Comparison of ENCODE assay signal across 26 cellular contexts in genomic region chr6:113187671-113188070, GRCh38.
"Had no signal": no experiment of that assay in that cellular context is flagged by ENCODE, and none has a peak within 500 bp of the region (broad histone marks: within the 10 kb centered on the region; RNA-seq: fewer than 3 reads in every experiment).

No MANE protein-coding gene starts in this region.

- H3K27ac ChIP-seq: colonic mucosa, epithelial cell of prostate, gastroesophageal sphincter, right lobe of liver, thoracic aorta, vagina had no signal

- DNase-seq: activated CD4-positive, alpha-beta T cell treated with anti-CD3 and anti-CD28 coated beads for 4 hours; activated CD4-positive, alpha-beta T cell treated with anti-CD3 and anti-CD28 coated beads, Interleukin-2, amount 50 U/mL, for 48 hours; activated CD4-positive, CD25-positive, alpha-beta regulatory T cell; activated naive CD4-positive, alpha-beta T cell treated with Interleukin-2 at 50 U/mL for 16 hours; activated naive CD8-positive, alpha-beta T cell treated with anti-CD3 and anti-CD28 coated beads, Interleukin-2, amount 10 ng/mL, durations not matched to agents 7 days and 5 days; activated T-cell treated with anti-CD3 and anti-CD28 coated beads, Interleukin-2, amount 50 U/mL, for 48 hours; amygdala; colonic mucosa; endodermal cell; head of caudate nucleus; left cardiac atrium; mesenchymal stem cell; naive B cell; occipital lobe; posterior cingulate gyrus; right lobe of liver; stimulated activated CD4-positive, alpha-beta T cell treated with anti-CD3 and anti-CD28 coated beads, Interleukin-15, amount 100 ng/mL, for 24 hours; T-helper 17 cell had no signal

- ATAC-seq: gastroesophageal sphincter; left cardiac atrium; right lobe of liver; stimulated activated memory B cell treated with anti-CD40 and anti-IgM and Interleukin-4, amounts not matched to agents 10 μg/mL and 1 μg/mL and 100 μg/mL, for 72 hours; T-helper 17 cell had no signal

- H3K4me1 ChIP-seq: colonic mucosa, right lobe of liver had no signal

- H3K27me3 ChIP-seq: colonic mucosa, gastroesophageal sphincter, right lobe of liver, vagina had no signal

- H3K9me3 ChIP-seq: colonic mucosa, right lobe of liver, thoracic aorta, vagina had no signal

- H3K36me3 ChIP-seq: colonic mucosa, gastroesophageal sphincter, right lobe of liver, thoracic aorta, vagina had no signal

- FAIRE-seq: bronchial epithelial cell, islet of Langerhans had no signal

- H3K4me3 ChIP-seq: colonic mucosa, gastroesophageal sphincter, right lobe of liver, smooth muscle cell, thoracic aorta, vagina had no signal
